Comparison of ENCODE assay signal across 15 cellular contexts in the genomic region with DNA sequence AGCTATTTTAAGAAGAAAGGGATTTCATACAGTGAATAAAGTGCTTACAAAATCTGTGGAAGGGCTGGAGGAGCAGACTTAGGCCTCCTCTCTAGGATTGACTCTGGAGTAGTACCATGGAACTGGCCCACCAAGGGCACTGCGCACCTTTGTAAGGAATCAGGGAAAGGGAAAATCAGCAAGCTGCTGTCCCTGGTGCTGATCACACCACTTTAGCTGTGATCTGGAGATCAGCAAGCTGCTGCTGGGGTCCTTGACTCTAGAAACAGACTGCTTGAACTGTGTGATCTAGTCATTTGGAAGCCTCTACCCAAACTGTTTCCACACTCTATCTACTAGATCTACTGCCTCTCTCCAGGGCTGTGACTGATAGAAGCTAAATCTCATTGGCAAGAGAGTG. TPM values are rescaled to one million over a fixed set of nuclear protein-coding genes. Genes with fewer than 3 reads are reported as not detected.
DNase-seq lines count a peak whose midpoint lies in the region; ATAC-seq, FAIRE-seq and TF ChIP-seq lines count a peak whose summit lies in the region.
"Had no signal": no experiment of that assay in that cellular context is flagged by ENCODE, and none has a peak within 500 bp of the region (broad histone marks: within the 10 kb centered on the region; RNA-seq: fewer than 3 reads in every experiment).

No MANE protein-coding gene starts in this region.

- no peak overlapping the region for H3K14ac ChIP-seq in H9 (ENCODE audit: insufficient read depth, low read length)

- H3K4me3 Mint-ChIP-seq in H9 (no peak overlapping the region), WTC11 (no peak overlapping the region)

- H3K79me1 ChIP-seq in H9 (ENCODE audit: insufficient read depth, low read depth, low read length, poor library complexity, severe bottlenecking) = no peaks in the 10 kb centered on the region

- H3K4ac ChIP-seq in H9 (ENCODE audit: low read depth, low read length) = no peak overlapping the region

- no peak for TF ChIP-seq CTCF in A549 (IDR thresholded peaks at IDR 0.05)
- no peak for TF ChIP-seq CTCF in H9 (conservative IDR thresholded peaks at IDR 0.05)
- no peak for TF ChIP-seq CTCF in WTC11 (IDR thresholded peaks at IDR 0.05)
- TF ChIP-seq CTCF in GM10266 (IDR thresholded peaks at IDR 0.05; ENCODE audit: control insufficient read depth, insufficient read depth, low read depth, missing control alignments) = no peak

- no peak overlapping the region for H3K27ac ChIP-seq in A549
- no peak overlapping the region for H3K27ac ChIP-seq in H9 (ENCODE audit: insufficient read length, low read depth, low read length)
- H3K27ac ChIP-seq: dorsolateral prefrontal cortex, thyroid gland had no signal

- H3K27ac Mint-ChIP-seq in H9 (no peak overlapping the region), WTC11 (no peak overlapping the region)

- WGBS in A549 (ENCODE audit: missing lambda C conversion rate) = 100% methylated on average over 1 of the region's 1 CpG
- no CpG with 5 or more reads among the region's 1 CpG for WGBS in H9 (ENCODE audit: extremely low coverage, insufficient read length, low lambda C conversion rate)

- FAIRE-seq in A549 (lab: Jason Lieb, UNC) = no peak
- FAIRE-seq: astrocyte had no signal

- no peak overlapping the region for H3K9ac ChIP-seq in H9 (ENCODE audit: extremely low read depth, insufficient read length, low read length)

- H3K4me1 Mint-ChIP-seq in H9 (no peaks in the 10 kb centered on the region; a peak in 1 of 4 replicates), WTC11 (no peaks in the 10 kb centered on the region)

- H3K4me2 ChIP-seq in A549 (no peak overlapping the region), H9 (ENCODE audit: insufficient read depth, insufficient read length, low read length) (no peak overlapping the region)

- H2BK120ac ChIP-seq in H9 (ENCODE audit: low read depth, low read length, poor library complexity, severe bottlenecking) = no peak overlapping the region

- no peak overlapping the region for H3K18ac ChIP-seq in H9 (ENCODE audit: insufficient read length, low read depth, low read length)

- no peaks in the 10 kb centered on the region for H3K23me2 ChIP-seq in H9 (ENCODE audit: insufficient read length, low read depth, low read length, poor library complexity, severe bottlenecking)

- POLR2A ChIA-PET in A549 (lab: Yijun Ruan, JAX) (no interaction called here), WTC11 (lab: Charles Lee) (no interaction called here)

- TF ChIP-seq POLR2A in A549 (IDR thresholded peaks at IDR 0.05; ENCODE audit: low read length) = no peak

- no peak overlapping the region for H2BK5ac ChIP-seq in H9 (ENCODE audit: insufficient read length, low read length)

- no peak overlapping the region for H3K23ac ChIP-seq in H9 (ENCODE audit: insufficient read length, low read depth, low read length)

- no peak overlapping the region for H2BK15ac ChIP-seq in H9 (ENCODE audit: low read depth, low read length)

- H4K5ac ChIP-seq in H9 (ENCODE audit: insufficient read length, low read depth, low read length) = no peak overlapping the region

- no peak overlapping the region for H2BK12ac ChIP-seq in H9 (ENCODE audit: insufficient read length, low read depth, low read length)

- ATAC-seq in A549 = no peak
- ATAC-seq in WTC11 = peak; percentile 84
- ATAC-seq: sciatic nerve had no signal

- H2BK20ac ChIP-seq in H9 (ENCODE audit: low read depth, low read length, poor library complexity, severe bottlenecking) = no peak overlapping the region

- H3K56ac ChIP-seq in H9 (ENCODE audit: insufficient read length, low read depth, low read length) = no peak overlapping the region

- no peaks in the 10 kb centered on the region for H3K79me2 ChIP-seq in H9 (ENCODE audit: insufficient read depth, low read length)

- DNase-seq in A549 (ENCODE audit: low read depth in 1 of 2, low spot score in 1 of 2) (no peak), H9 (peak; percentile 66), WTC11 (ENCODE audit: low spot score) (peak; percentile 73), iPS-NIHi11 (ENCODE audit: low spot score) (peak; percentile 69), SK-N-DZ (ENCODE audit: low spot score) (no peak), LoVo (ENCODE audit: low spot score) (no peak), GM10266 (ENCODE audit: extremely low spot score) (no peak), NCI-H774 (lab: John Stamatoyannopoulos, UW) (no peak)
- DNase-seq: activated CD8-positive, alpha-beta memory T cell treated with anti-CD3 and anti-CD28 coated beads for 24 hours; dorsolateral prefrontal cortex; NCI-H1436; stimulated activated CD4-positive, alpha-beta T cell treated with anti-CD3 and anti-CD28 coated beads, Interleukin-4, amount 100 ng/mL, for 1 hour had no signal

- H4K8ac ChIP-seq in H9 (replicated peaks; ENCODE audit: insufficient read length, low read depth, low read length) = no peak overlapping the region

- H2AFZ ChIP-seq in H9 (ENCODE audit: low read length) = no peak overlapping the region

- CTCF ChIA-PET in A549 (lab: Yijun Ruan, JAX) = no interaction called here
- CTCF ChIA-PET in WTC11 (lab: Charles Lee) = interaction anchor here (1.5 kb wide), 1 partner anchor 22 kb away, joined by 11 read pairs; no protein-coding TSS in a partner anchor

- H3K4me1 ChIP-seq in A549 = no peaks in the 10 kb centered on the region
- H3K4me1 ChIP-seq in H9 (ENCODE audit: insufficient read depth, low read length) = no peaks in the 10 kb centered on the region
- H3K4me1 ChIP-seq: thyroid gland had no signal

- no peak overlapping the region for H3T11ph ChIP-seq in H9 (ENCODE audit: low read length)

- H3K27me3 ChIP-seq in H9 (ENCODE audit: insufficient read depth, low read length) = no peaks in the 10 kb centered on the region
- H3K27me3 ChIP-seq: dorsolateral prefrontal cortex, thyroid gland had no signal

- H3K4me3 ChIP-seq in A549 = no peak overlapping the region
- H3K4me3 ChIP-seq: dorsolateral prefrontal cortex, thyroid gland had no signal

- H3K36me3 Mint-ChIP-seq in H9 (ENCODE audit: insufficient read depth in 1 of 3, low read depth in 3 of 3) = peaks cover 4 to 16% (median 13%) of the 10 kb centered on the region in 3 experiments; a peak in 5 of 7 replicates
- peaks cover 9% of the 10 kb centered on the region for H3K36me3 Mint-ChIP-seq in WTC11

- H3K9me3 ChIP-seq in A549 (no peaks in the 10 kb centered on the region), H9 (ENCODE audit: control insufficient read depth, low read depth, low read length) (no peaks in the 10 kb centered on the region)
- H3K9me3 ChIP-seq: thyroid gland had no signal

- TF ChIP-seq EP300 in A549 (IDR thresholded peaks at IDR 0.05) = no peak

- H3K9me3 Mint-ChIP-seq in H9 (no peaks in the 10 kb centered on the region), WTC11 (no peaks in the 10 kb centered on the region)

- H4K91ac ChIP-seq in H9 (ENCODE audit: insufficient read length, low read depth, low read length) = no peak overlapping the region

- TF ChIP-seq RAD21 in A549 (conservative IDR thresholded peaks at IDR 0.05 in 1 of 2, IDR thresholded peaks at IDR 0.05 in 1 of 2) = no peak

- no peak overlapping the region for H2AK5ac ChIP-seq in H9 (ENCODE audit: insufficient read length, low read length)

- no peaks in the 10 kb centered on the region for H4K20me1 ChIP-seq in H9 (ENCODE audit: control insufficient read depth, insufficient read depth, insufficient read length)

- no peaks in the 10 kb centered on the region for H3K27me3 Mint-ChIP-seq in H9 (ENCODE audit: low read depth)
- no peaks in the 10 kb centered on the region for H3K27me3 Mint-ChIP-seq in WTC11 (ENCODE audit: low read depth)

TF ChIP-seq in A549, 52 proteins besides CTCF, POLR2A, EP300 and RAD21 (continues in another document):
- TF ChIP-seq, protein P1, sequence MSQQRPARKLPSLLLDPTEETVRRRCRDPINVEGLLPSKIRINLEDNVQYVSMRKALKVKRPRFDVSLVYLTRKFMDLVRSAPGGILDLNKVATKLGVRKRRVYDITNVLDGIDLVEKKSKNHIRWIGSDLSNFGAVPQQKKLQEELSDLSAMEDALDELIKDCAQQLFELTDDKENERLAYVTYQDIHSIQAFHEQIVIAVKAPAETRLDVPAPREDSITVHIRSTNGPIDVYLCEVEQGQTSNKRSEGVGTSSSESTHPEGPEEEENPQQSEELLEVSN (IDR thresholded peaks at IDR 0.05; ENCODE audit: borderline replicate concordance, low read depth) = no peak

TF ChIP-seq in WTC11, 78 proteins besides CTCF, POLR2A, EP300 and RAD21 (continues in another document):
- TF ChIP-seq ZBTB21 (CRISPR knock-in tag; IDR thresholded peaks at IDR 0.05; ENCODE audit: borderline replicate concordance) (peak; percentile 28; the same call in 1 of the 2 replicates), NR1H2 (CRISPR knock-in tag; IDR thresholded peaks at IDR 0.05) (0 out of 2 replicates have a peak, but pooled peaks have one; percentile 30), SMAD3 (CRISPR knock-in tag; IDR thresholded peaks at IDR 0.05; ENCODE audit: borderline replicate concordance) (peak; percentile 64; the same call in 1 of the 2 replicates)

RNA-seq across cellular contexts. Expression of a gene that starts 18.4 kb away (rescaled TPM):
- 0.12 and 0.14 TPM in 2 replicates for polyA plus RNA-seq in A549 (2011; rRNA removed)
- 0.06 and 0.08 TPM in 2 replicates for polyA plus RNA-seq in A549 (2012; cell fraction: cytosol; rRNA removed)
- 0.28 and 0.50 TPM in 2 replicates for polyA plus RNA-seq in A549 (2012; cell fraction: nucleus; rRNA removed)
- 0.05 to 0.12 TPM (median 0.05 TPM) in 3 replicates for polyA plus RNA-seq in A549 (2017; fragmentation: RNase III; extraction: RNeasy Plus Mini Kit Qiagen cat#74134 plus additional on column Dnase treatment)
- polyA minus RNA-seq in A549 (2011; rRNA and poly(A)+ RNA removed) = 0.12 and 0.39 TPM in 2 replicates
- total RNA-seq in H9 (2021) = 0.66 and 0.68 TPM in 2 replicates
- 0.37 to 0.66 TPM (median 0.37 TPM) in 3 replicates for total RNA-seq in WTC11 (2021)
- 0.60 and 0.82 TPM in 2 replicates for polyA plus RNA-seq in SK-N-DZ (2014; cell fraction: cytosol; rRNA removed)
- polyA plus RNA-seq in SK-N-DZ (2014; cell fraction: nucleus; rRNA removed) = 1.8 and 2.0 TPM in 2 replicates

RNA-seq across cellular contexts. Expression of a gene that starts 58.8 kb away (rescaled TPM):
- polyA plus RNA-seq in A549 (2011; rRNA removed) = 10.9 and 11.9 TPM in 2 replicates
- 1.8 and 2.4 TPM in 2 replicates for polyA plus RNA-seq in A549 (2012; cell fraction: cytosol; rRNA removed)
- polyA plus RNA-seq in A549 (2012; cell fraction: nucleus; rRNA removed) = 1.8 and 4.1 TPM in 2 replicates
- polyA plus RNA-seq in A549 (2017; fragmentation: RNase III; extraction: RNeasy Plus Mini Kit Qiagen cat#74134 plus additional on column Dnase treatment) = 5.9 to 6.6 TPM (median 6.1 TPM) in 3 replicates
- 8.0 and 12.4 TPM in 2 replicates for polyA minus RNA-seq in A549 (2011; rRNA and poly(A)+ RNA removed)
- total RNA-seq in H9 (2021) = 15.2 and 17.3 TPM in 2 replicates
- 9.5 to 14.3 TPM (median 13.6 TPM) in 3 replicates for total RNA-seq in WTC11 (2021)
- 3.5 and 4.2 TPM in 2 replicates for polyA plus RNA-seq in SK-N-DZ (2014; cell fraction: cytosol; rRNA removed)
- 7.1 and 7.4 TPM in 2 replicates for polyA plus RNA-seq in SK-N-DZ (2014; cell fraction: nucleus; rRNA removed)

Comparison
In these comparisons a context has a peak if more than half of its experiments do, and no peak if none do; other contexts are left out.
1. DNase-seq: peak in H9 (single experiment), WTC11 (single experiment) and iPS-NIHi11 (single experiment); none in A549 (0 of 2), SK-N-DZ (single experiment), LoVo (single experiment), GM10266 (single experiment) and NCI-H774 (single experiment).